1 cellular context compared by ENCODE assay signal in the genomic region with DNA sequence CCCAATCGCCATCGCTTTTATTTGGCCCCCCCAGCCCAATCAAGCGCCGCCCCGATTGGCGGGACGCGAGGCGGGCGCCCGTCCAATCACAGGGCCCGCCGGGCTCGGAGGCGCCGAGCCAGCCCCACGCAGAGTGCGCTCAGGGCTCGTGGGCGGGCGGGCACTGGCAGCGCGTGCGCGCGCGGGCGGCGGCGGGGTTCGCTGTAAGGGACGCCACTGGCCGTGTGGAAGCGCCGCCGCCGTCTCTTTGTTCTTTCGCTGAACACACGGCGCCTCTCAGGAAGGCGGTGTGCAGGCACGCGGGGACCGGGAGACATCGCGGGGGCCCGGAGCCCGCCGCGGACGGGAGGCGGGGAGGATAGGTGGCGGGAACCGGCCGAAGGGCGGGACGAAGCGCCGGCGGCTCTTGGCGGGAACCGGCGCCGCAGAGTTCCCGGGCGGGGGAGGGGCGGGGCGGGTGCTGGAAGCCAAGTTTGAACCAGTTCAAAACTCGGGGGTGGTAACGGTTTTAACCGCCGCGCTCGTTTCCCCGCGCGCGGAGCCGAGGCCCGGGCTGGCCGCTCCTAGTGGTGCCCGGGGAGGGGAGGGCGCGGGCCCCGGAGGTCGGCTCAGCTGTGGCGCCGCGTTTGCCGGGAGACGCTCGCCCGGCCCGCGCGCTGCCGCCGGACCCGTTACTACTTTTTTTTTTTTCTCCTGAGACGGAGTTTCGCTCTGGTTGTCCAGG.
TF ChIP-seq lines count a peak whose summit lies in the region.

No MANE protein-coding gene starts in this region.

TF ChIP-seq in WTC11, 78 proteins besides CTCF, POLR2A, EP300 and RAD21 (continued from another document):
- TF ChIP-seq, protein P1, sequence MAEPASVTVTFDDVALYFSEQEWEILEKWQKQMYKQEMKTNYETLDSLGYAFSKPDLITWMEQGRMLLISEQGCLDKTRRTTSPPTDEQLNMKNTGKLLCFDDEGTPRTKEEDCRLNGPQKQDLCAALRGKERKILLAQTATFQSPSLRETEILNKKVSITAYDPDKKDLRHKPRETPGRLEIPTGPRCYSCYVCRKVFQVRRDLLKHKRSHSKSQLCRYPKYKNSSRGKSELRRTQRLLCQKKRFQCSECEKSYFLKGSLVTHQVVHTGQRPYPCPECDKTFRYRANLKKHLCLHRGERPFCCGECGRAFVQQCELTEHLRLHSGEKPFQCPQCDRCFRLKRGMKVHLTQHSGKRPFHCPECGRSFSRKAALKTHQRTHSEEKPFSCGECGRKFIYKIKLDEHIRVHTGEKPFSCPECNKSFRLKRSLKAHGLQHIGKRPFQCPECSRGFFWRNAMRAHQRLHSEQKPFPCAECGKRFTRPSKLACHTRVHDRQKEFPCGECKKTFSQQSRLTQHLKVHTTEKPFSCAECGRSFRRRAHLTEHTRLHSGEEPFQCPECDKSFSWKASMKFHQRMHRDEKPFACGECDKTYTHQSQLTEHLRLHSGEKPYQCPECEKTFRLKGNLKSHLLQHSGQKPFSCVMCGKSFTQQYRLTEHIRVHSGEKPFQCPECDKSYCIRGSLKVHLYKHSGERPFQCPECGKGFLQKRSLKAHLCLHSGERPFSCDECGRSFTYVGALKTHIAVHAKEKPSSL (CRISPR knock-in tag; conservative IDR thresholded peaks at IDR 0.05), result no peak
- TF ChIP-seq TEAD4 (CRISPR knock-in tag; IDR thresholded peaks at IDR 0.05), result no peak
- TF ChIP-seq, protein P2, sequence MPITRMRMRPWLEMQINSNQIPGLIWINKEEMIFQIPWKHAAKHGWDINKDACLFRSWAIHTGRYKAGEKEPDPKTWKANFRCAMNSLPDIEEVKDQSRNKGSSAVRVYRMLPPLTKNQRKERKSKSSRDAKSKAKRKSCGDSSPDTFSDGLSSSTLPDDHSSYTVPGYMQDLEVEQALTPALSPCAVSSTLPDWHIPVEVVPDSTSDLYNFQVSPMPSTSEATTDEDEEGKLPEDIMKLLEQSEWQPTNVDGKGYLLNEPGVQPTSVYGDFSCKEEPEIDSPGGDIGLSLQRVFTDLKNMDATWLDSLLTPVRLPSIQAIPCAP (CRISPR knock-in tag; IDR thresholded peaks at IDR 0.05), result peak; percentile 20; the same call in 1 of the 2 replicates
